8 cellular contexts compared by ENCODE assay signal in genomic region chr18:79400591-79401381, GRCh38. TPM values are rescaled to one million over a fixed set of nuclear protein-coding genes. Genes with fewer than 3 reads are reported as not detected.
A peak's percentile ranks its signal among the peaks of the same experiment; 100 is the strongest.
DNase-seq lines count a peak whose midpoint lies in the region; ATAC-seq and TF ChIP-seq lines count a peak whose summit lies in the region.

No MANE protein-coding gene starts in this region.

- no peak overlapping the region for H3K18ac ChIP-seq in H9 (ENCODE audit: insufficient read length, low read depth, low read length)

- H3K79me1 ChIP-seq in H9 (ENCODE audit: insufficient read depth, low read depth, low read length, poor library complexity, severe bottlenecking), result no peaks in the 10 kb centered on the region

- no peak for TF ChIP-seq CTCF in H9 (conservative IDR thresholded peaks at IDR 0.05)
- no peak for TF ChIP-seq CTCF in epithelial cell of esophagus (IDR thresholded peaks at IDR 0.05; ENCODE audit: insufficient read depth, low read depth, low read length, missing control alignments)
- no peak for TF ChIP-seq CTCF in parathyroid adenoma (IDR thresholded peaks at IDR 0.05)

- H2AK5ac ChIP-seq in H9 (ENCODE audit: insufficient read length, low read length), result no peak overlapping the region

- H4K91ac ChIP-seq in H9 (ENCODE audit: insufficient read length, low read depth, low read length), result no peak overlapping the region

- peaks cover 5% of the 10 kb centered on the region for H3K23me2 ChIP-seq in H9 (ENCODE audit: insufficient read length, low read depth, low read length, poor library complexity, severe bottlenecking)

- peaks cover 47% of the 10 kb centered on the region for H3K27me3 Mint-ChIP-seq in H9 (ENCODE audit: low read depth)

- no peak overlapping the region for H3K14ac ChIP-seq in H9 (ENCODE audit: insufficient read depth, low read length)

- no peak overlapping the region for H4K8ac ChIP-seq in H9 (replicated peaks; ENCODE audit: insufficient read length, low read depth, low read length)

- no peak overlapping the region for H2BK5ac ChIP-seq in H9 (ENCODE audit: insufficient read length, low read length)

- H3K36me3 ChIP-seq in parathyroid adenoma (ENCODE audit: control insufficient read depth, insufficient read depth, low read length), result no peaks in the 10 kb centered on the region

- no peak overlapping the region for H3K56ac ChIP-seq in H9 (ENCODE audit: insufficient read length, low read depth, low read length)

- H2AFZ ChIP-seq in H9 (ENCODE audit: low read length), result no peak overlapping the region
- no peak overlapping the region for H2AFZ ChIP-seq in parathyroid adenoma

- H3K4ac ChIP-seq in H9 (ENCODE audit: low read depth, low read length), result no peak overlapping the region

- H3K9me3 ChIP-seq in H9 (ENCODE audit: control insufficient read depth, low read depth, low read length), result no peaks in the 10 kb centered on the region
- no peaks in the 10 kb centered on the region for H3K9me3 ChIP-seq in parathyroid adenoma (ENCODE audit: control insufficient read depth, low read length)

- no peak overlapping the region for H3K4me2 ChIP-seq in H9 (ENCODE audit: insufficient read depth, insufficient read length, low read length)
- peak overlapping the region; percentile 78 for H3K4me2 ChIP-seq in parathyroid adenoma (ENCODE audit: low read length)

- H2BK120ac ChIP-seq in H9 (ENCODE audit: low read depth, low read length, poor library complexity, severe bottlenecking), result no peak overlapping the region

- H3K79me2 ChIP-seq in H9 (ENCODE audit: insufficient read depth, low read length), result no peaks in the 10 kb centered on the region
- no peaks in the 10 kb centered on the region for H3K79me2 ChIP-seq in parathyroid adenoma

- no peak overlapping the region for H3K27ac Mint-ChIP-seq in H9

- no peaks in the 10 kb centered on the region for H3K4me1 ChIP-seq in H9 (ENCODE audit: insufficient read depth, low read length)
- H3K4me1 ChIP-seq in parathyroid adenoma, result no peaks in the 10 kb centered on the region

- H2BK20ac ChIP-seq in H9 (ENCODE audit: low read depth, low read length, poor library complexity, severe bottlenecking), result no peak overlapping the region

- no peak overlapping the region for H4K5ac ChIP-seq in H9 (ENCODE audit: insufficient read length, low read depth, low read length)

- no peak overlapping the region for H3T11ph ChIP-seq in H9 (ENCODE audit: low read length)

- H3K27ac ChIP-seq in H9 (ENCODE audit: insufficient read length, low read depth, low read length) (no peak overlapping the region), parathyroid adenoma (no peak overlapping the region)

- peak overlapping the region; percentile 60 to 80 for H3K4me3 Mint-ChIP-seq in H9

- DNase-seq in H9 (no peak), epithelial cell of esophagus (ENCODE audit: low read depth) (no peak), NCI-H1436 treated with DMSO at 0.1 percent for 48 hours (lab: John Stamatoyannopoulos, UW) (no peak)
- peak; percentile 63 for DNase-seq in activated CD4-positive, alpha-beta T cell treated with anti-CD3 and anti-CD28 coated beads, Interleukin-2, amount 50 U/mL, for 1 hour

- peaks cover 0 to 19% of the 10 kb centered on the region in 2 experiments; a peak in 2 of 4 replicates for H3K4me1 Mint-ChIP-seq in H9

- H3K27me3 ChIP-seq in H9 (ENCODE audit: insufficient read depth, low read length) (peaks cover 33% of the 10 kb centered on the region), parathyroid adenoma (ENCODE audit: control insufficient read depth, insufficient read depth, low read length) (no peaks in the 10 kb centered on the region)

- H3K23ac ChIP-seq in H9 (ENCODE audit: insufficient read length, low read depth, low read length), result no peak overlapping the region

- H2BK15ac ChIP-seq in H9 (ENCODE audit: low read depth, low read length), result no peak overlapping the region

- H3K36me3 Mint-ChIP-seq in H9 (ENCODE audit: insufficient read depth in 1 of 3, low read depth in 3 of 3), result no peaks in the 10 kb centered on the region

- H3K9me3 Mint-ChIP-seq in H9, result no peaks in the 10 kb centered on the region; a peak in 1 of 5 replicates

- no CpG with 5 or more reads among the region's 58 CpGs for WGBS in H9 (ENCODE audit: extremely low coverage, insufficient read length, low lambda C conversion rate)

- H4K20me1 ChIP-seq in H9 (ENCODE audit: control insufficient read depth, insufficient read depth, insufficient read length), result no peaks in the 10 kb centered on the region

- H3K4me3 ChIP-seq in epithelial cell of esophagus (ENCODE audit: low read length), result peak overlapping the region; percentile 21
- peak overlapping the region; percentile 59 for H3K4me3 ChIP-seq in parathyroid adenoma (ENCODE audit: low read depth, low read length)

- no peak overlapping the region for H2BK12ac ChIP-seq in H9 (ENCODE audit: insufficient read length, low read depth, low read length)

- H3K9ac ChIP-seq in H9 (ENCODE audit: extremely low read depth, insufficient read length, low read length) (no peak overlapping the region), parathyroid adenoma (no peak overlapping the region)

- no peak for ATAC-seq in HG03039 (IDR thresholded peaks at IDR 0.05; ENCODE audit: unreplicated experiment)
- ATAC-seq in esophagus mucosa, result no peak
- no peak for ATAC-seq in GM21423 (IDR thresholded peaks at IDR 0.05; ENCODE audit: unreplicated experiment)

RNA-seq across cellular contexts. Expression of gene NFATC1, which starts 5.1 kb away (rescaled TPM):
- 5.3 and 5.5 TPM in 2 replicates for total RNA-seq in H9 (2021)
- 1.8 TPM for total RNA-seq in esophagus mucosa
